Comparison of ENCODE assay signal across 8 cellular contexts in genomic region chr14:24271834-24272263, GRCh38. TPM values are rescaled to one million over a fixed set of nuclear protein-coding genes. Genes with fewer than 3 reads are reported as not detected.
DNase-seq lines count a peak whose midpoint lies in the region; ATAC-seq lines count a peak whose summit lies in the region.

No MANE protein-coding gene starts in this region.

- no peaks in the 10 kb centered on the region for H3K27me3 ChIP-seq in subcutaneous abdominal adipose tissue (ENCODE audit: control insufficient read depth in 5 of 5, insufficient read depth in 4 of 5, low read length in 5 of 5)

- peaks cover 42% of the 10 kb centered on the region for H3K4me1 Mint-ChIP-seq in T-helper 2 cell treated with Interferon-gamma antibody and Interleukin-4, amounts not matched to agents 5 μg/mL and 100 μg/mL, for 36 hours (ENCODE audit: low read depth)
- H3K4me1 Mint-ChIP-seq in activated naive CD8-positive, alpha-beta T cell treated with anti-CD3 and anti-CD28 coated beads, Interleukin-2, amount 10 ng/mL, durations not matched to agents 7 days and 5 days = peaks cover 37% of the 10 kb centered on the region
- peaks cover 32 to 34% of the 10 kb centered on the region in 2 donors for H3K4me1 Mint-ChIP-seq in immature natural killer cell

- no peak for DNase-seq in T-helper 2 cell treated with Interferon-gamma antibody and Interleukin-4, amounts not matched to agents 5 μg/mL and 100 μg/mL, for 36 hours (ENCODE audit: low spot score)
- DNase-seq in T-helper 2 cell (no peak), immature natural killer cell (no peak), sciatic nerve (ENCODE audit: low spot score) (no peak), mucosa of gallbladder (ENCODE audit: low spot score) (no peak), HCEC 1CT (no peak)
- no peak for DNase-seq in activated naive CD8-positive, alpha-beta T cell treated with anti-CD3 and anti-CD28 coated beads, Interleukin-2, amount 10 ng/mL, durations not matched to agents 7 days and 5 days

- peak overlapping the region; percentile 91 to 94 (median 91) for H3K4me3 ChIP-seq in subcutaneous abdominal adipose tissue (ENCODE audit: low read depth in 1 of 5, low read length in 5 of 5)

- ATAC-seq in activated naive CD8-positive, alpha-beta T cell treated with anti-CD3 and anti-CD28 coated beads, Interleukin-2, amount 10 ng/mL, durations not matched to agents 7 days and 5 days (ENCODE audit: low read depth) = no peak
- ATAC-seq in sciatic nerve = no peak

- peaks cover 4 to 48% (median 44%) of the 10 kb centered on the region in 5 donors for H3K4me1 ChIP-seq in subcutaneous abdominal adipose tissue (ENCODE audit: control insufficient read depth in 5 of 5, insufficient read depth in 5 of 5, low read length in 5 of 5)

- no peaks in the 10 kb centered on the region for H3K27me3 Mint-ChIP-seq in T-helper 2 cell treated with Interferon-gamma antibody and Interleukin-4, amounts not matched to agents 5 μg/mL and 100 μg/mL, for 36 hours (ENCODE audit: low read depth)
- no peaks in the 10 kb centered on the region for H3K27me3 Mint-ChIP-seq in activated naive CD8-positive, alpha-beta T cell treated with anti-CD3 and anti-CD28 coated beads, Interleukin-2, amount 10 ng/mL, durations not matched to agents 7 days and 5 days
- peaks cover 9 to 13% (median 12%) of the 10 kb centered on the region in 3 donors for H3K27me3 Mint-ChIP-seq in immature natural killer cell (ENCODE audit: low read depth in 3 of 3)

- H3K9me3 Mint-ChIP-seq in T-helper 2 cell treated with Interferon-gamma antibody and Interleukin-4, amounts not matched to agents 5 μg/mL and 100 μg/mL, for 36 hours = no peaks in the 10 kb centered on the region
- no peaks in the 10 kb centered on the region for H3K9me3 Mint-ChIP-seq in activated naive CD8-positive, alpha-beta T cell treated with anti-CD3 and anti-CD28 coated beads, Interleukin-2, amount 10 ng/mL, durations not matched to agents 7 days and 5 days
- H3K9me3 Mint-ChIP-seq in immature natural killer cell = no peaks in the 10 kb centered on the region

- POLR2A ChIA-PET in activated naive CD8-positive, alpha-beta T cell treated with anti-CD3 and anti-CD28 coated beads, Interleukin-2, amount 10 ng/mL, durations not matched to agents 7 days and 5 days (lab: Charles Lee) = interaction anchor here (0.9 to 3.5 kb wide), 15 partner anchors 8 to 159 kb away, joined by 3 to 66 read pairs (median 11); partner anchors contain the start of genes CBLN3, CIDEB, DHRS1 and KHNYN

- peaks cover 17% of the 10 kb centered on the region for H3K36me3 Mint-ChIP-seq in T-helper 2 cell treated with Interferon-gamma antibody and Interleukin-4, amounts not matched to agents 5 μg/mL and 100 μg/mL, for 36 hours (ENCODE audit: low read depth)
- peaks cover 6% of the 10 kb centered on the region for H3K36me3 Mint-ChIP-seq in activated naive CD8-positive, alpha-beta T cell treated with anti-CD3 and anti-CD28 coated beads, Interleukin-2, amount 10 ng/mL, durations not matched to agents 7 days and 5 days
- H3K36me3 Mint-ChIP-seq in immature natural killer cell = peaks cover 6 to 15% (median 8%) of the 10 kb centered on the region in 3 donors

- H3K27ac ChIP-seq in subcutaneous abdominal adipose tissue (ENCODE audit: low read depth, low read length) = peak overlapping the region; percentile 92

- peak overlapping the region; percentile 79 for H3K4me3 Mint-ChIP-seq in T-helper 2 cell treated with Interferon-gamma antibody and Interleukin-4, amounts not matched to agents 5 μg/mL and 100 μg/mL, for 36 hours
- H3K4me3 Mint-ChIP-seq in activated naive CD8-positive, alpha-beta T cell treated with anti-CD3 and anti-CD28 coated beads, Interleukin-2, amount 10 ng/mL, durations not matched to agents 7 days and 5 days = peak overlapping the region; percentile 79
- peak overlapping the region; percentile 77 to 94 (median 86) for H3K4me3 Mint-ChIP-seq in immature natural killer cell

- peaks cover 0 to 32% (median 26%) of the 10 kb centered on the region in 5 donors for H3K36me3 ChIP-seq in subcutaneous abdominal adipose tissue (ENCODE audit: control insufficient read depth in 5 of 5, insufficient read depth in 5 of 5, low read length in 5 of 5)

- H3K9me3 ChIP-seq in subcutaneous abdominal adipose tissue (ENCODE audit: control insufficient read depth in 5 of 5, low read length in 5 of 5) = no peaks in the 10 kb centered on the region

- intact Hi-C loops in sciatic nerve (cut with DNase I) = no loop called here

- H3K9ac ChIP-seq in subcutaneous abdominal adipose tissue (ENCODE audit: low read length in 5 of 5) = peak overlapping the region; percentile 42 to 97 (median 95)

- H3K27ac Mint-ChIP-seq in T-helper 2 cell treated with Interferon-gamma antibody and Interleukin-4, amounts not matched to agents 5 μg/mL and 100 μg/mL, for 36 hours = peak overlapping the region; percentile 88
- H3K27ac Mint-ChIP-seq in activated naive CD8-positive, alpha-beta T cell treated with anti-CD3 and anti-CD28 coated beads, Interleukin-2, amount 10 ng/mL, durations not matched to agents 7 days and 5 days = peak overlapping the region; percentile 97
- H3K27ac Mint-ChIP-seq in immature natural killer cell = peak overlapping the region; percentile 96 to 99 (median 98)

RNA-seq across cellular contexts. Expression of gene RABGGTA, which starts 0.5 kb away (rescaled TPM):
- 10 to 100 TPM; 42.1 to 48.8 TPM for total RNA-seq in activated naive CD8-positive, alpha-beta T cell treated with anti-CD3 and anti-CD28 coated beads, Interleukin-2, amount 10 ng/mL, durations not matched to agents 7 days and 5 days
- polyA plus RNA-seq in immature natural killer cell = 10 to 100 TPM; 23.3 to 52.0 (median 38.6) TPM
- total RNA-seq in sciatic nerve = 31.9 TPM
- 36.0 TPM for total RNA-seq in mucosa of gallbladder

RNA-seq across cellular contexts. Expression of gene TGM1, which starts 8.9 kb away (rescaled TPM):
- total RNA-seq in activated naive CD8-positive, alpha-beta T cell treated with anti-CD3 and anti-CD28 coated beads, Interleukin-2, amount 10 ng/mL, durations not matched to agents 7 days and 5 days = 1 to 10 TPM; 5.7 to 5.8 TPM
- under 1 TPM in 1 of 3 donors, not detected in 2; 0.41 TPM for polyA plus RNA-seq in immature natural killer cell
- 13.2 TPM for total RNA-seq in sciatic nerve
- total RNA-seq in mucosa of gallbladder = 3.0 TPM

RNA-seq across cellular contexts. Expression of gene DHRS1, which starts 27.7 kb away (rescaled TPM):
- 10 to 100 TPM; 36.0 to 41.9 TPM for total RNA-seq in activated naive CD8-positive, alpha-beta T cell treated with anti-CD3 and anti-CD28 coated beads, Interleukin-2, amount 10 ng/mL, durations not matched to agents 7 days and 5 days
- 10 to 100 TPM; 31.4 to 35.9 (median 31.7) TPM for polyA plus RNA-seq in immature natural killer cell
- total RNA-seq in sciatic nerve (27.7 TPM), mucosa of gallbladder (39.2 TPM)

RNA-seq across cellular contexts. Expression of gene NOP9, which starts 27.8 kb away (rescaled TPM):
- total RNA-seq in activated naive CD8-positive, alpha-beta T cell treated with anti-CD3 and anti-CD28 coated beads, Interleukin-2, amount 10 ng/mL, durations not matched to agents 7 days and 5 days = 10 to 100 TPM; 28.7 to 31.1 TPM
- 1 to 10 TPM in 2 of 3 donors, not detected in 1; 1.4 to 2.4 TPM for polyA plus RNA-seq in immature natural killer cell
- total RNA-seq in sciatic nerve (21.4 TPM), mucosa of gallbladder (24.7 TPM)

RNA-seq across cellular contexts. Expression of gene TINF2, which starts 29.4 kb away (rescaled TPM):
- 100 to 1,000 TPM; 122 to 124 TPM for total RNA-seq in activated naive CD8-positive, alpha-beta T cell treated with anti-CD3 and anti-CD28 coated beads, Interleukin-2, amount 10 ng/mL, durations not matched to agents 7 days and 5 days
- 100 to 1,000 TPM; 248 to 289 (median 249) TPM for polyA plus RNA-seq in immature natural killer cell
- total RNA-seq in sciatic nerve = 81.1 TPM
- total RNA-seq in mucosa of gallbladder = 61.8 TPM
